In genomic region chr4:85250852-85251251, GRCh38 we compare ENCODE assay signal across 32 cellular contexts.
"Had no signal": no experiment of that assay in that cellular context is flagged by ENCODE, and none has a peak within 500 bp of the region (broad histone marks: within the 10 kb centered on the region; RNA-seq: fewer than 3 reads in every experiment).

No MANE protein-coding gene starts in this region.

- H3K4me1 ChIP-seq: ascending aorta had no signal

- H3K4me3 ChIP-seq: ascending aorta, cardiac muscle cell had no signal

- DNase-seq: activated CD4-positive, alpha-beta memory T cell treated with anti-CD3 and anti-CD28 coated beads, Interleukin-2, amount 10 ng/mL, durations not matched to agents 7 days and 5 days; activated CD4-positive, alpha-beta T cell treated with anti-CD3 and anti-CD28 coated beads for 1 hour; activated CD4-positive, alpha-beta T cell treated with anti-CD3 and anti-CD28 coated beads for 36 hours; activated CD4-positive, alpha-beta T cell treated with anti-CD3 and anti-CD28 coated beads for 48 hours; activated CD4-positive, alpha-beta T cell treated with anti-CD3 and anti-CD28 coated beads, Interleukin-2, amount 10 ng/mL, durations not matched to agents 7 days and 5 days; activated CD4-positive, alpha-beta T cell treated with anti-CD3 and anti-CD28 coated beads, Interleukin-2, amount 50 U/mL, for 48 hours; activated CD4-positive, CD25-positive, alpha-beta regulatory T cell; activated CD8-positive, alpha-beta memory T cell treated with anti-CD3 and anti-CD28 coated beads for 24 hours; activated CD8-positive, alpha-beta memory T cell treated with anti-CD3 and anti-CD28 coated beads, Interleukin-2, amount 10 ng/mL, durations not matched to agents 7 days and 5 days; activated CD8-positive, alpha-beta memory T cell treated with anti-CD3 and anti-CD28 coated beads, Interleukin-2, amount 50 U/mL, for 48 hours; activated CD8-positive, alpha-beta T cell treated with anti-CD3 and anti-CD28 coated beads, Interleukin-2, amount 10 ng/mL, durations not matched to agents 7 days and 5 days; activated effector memory CD4-positive, alpha-beta T cell treated with Interleukin-2 at 50 U/mL for 16 hours; activated gamma-delta T cell; activated naive CD4-positive, alpha-beta T cell treated with anti-CD3 and anti-CD28 coated beads, Interleukin-2, amount 10 ng/mL, durations not matched to agents 7 days and 5 days; activated naive CD4-positive, alpha-beta T cell treated with Interleukin-2 at 50 U/mL for 16 hours; activated naive CD8-positive, alpha-beta T cell treated with anti-CD3 and anti-CD28 coated beads, Interleukin-2, amount 10 ng/mL, durations not matched to agents 7 days and 5 days; activated naive CD8-positive, alpha-beta T cell treated with anti-CD3 and anti-CD28 coated beads, Interleukin-2, amount 50 U/mL, for 24 hours; activated T-cell treated with anti-CD3 and anti-CD28 coated beads, Interleukin-2, amount 50 U/mL, for 24 hours; activated T-cell treated with anti-CD3 and anti-CD28 coated beads, Interleukin-2, amount 50 U/mL, for 48 hours; amygdala; anterior cingulate cortex; caudate nucleus; cerebellar nuclear complex; T-helper 2 cell; T-helper 9 cell; WERI-Rb-1 had no signal

- FAIRE-seq: bronchial epithelial cell, TTC549 had no signal

- H3K27ac ChIP-seq: ascending aorta, cardiac muscle cell, WERI-Rb-1 had no signal

- H3K27me3 ChIP-seq: ascending aorta, cardiac muscle cell had no signal

- H3K36me3 ChIP-seq: ascending aorta, cardiac muscle cell, WERI-Rb-1 had no signal

- ATAC-seq: activated CD4-positive, alpha-beta T cell treated with anti-CD3 and anti-CD28 coated beads for 36 hours; activated CD4-positive, CD25-positive, alpha-beta regulatory T cell treated with anti-CD3 and anti-CD28 coated beads, Interleukin-2, amount 50 U/mL, for 24 hours; activated CD8-positive, alpha-beta memory T cell treated with anti-CD3 and anti-CD28 coated beads, Interleukin-2, amount 10 ng/mL, durations not matched to agents 7 days and 5 days; activated CD8-positive, alpha-beta T cell treated with anti-CD3 and anti-CD28 coated beads, Interleukin-2, amount 10 ng/mL, durations not matched to agents 7 days and 5 days; activated naive CD8-positive, alpha-beta T cell treated with anti-CD3 and anti-CD28 coated beads, Interleukin-2, amount 50 U/mL, for 24 hours; WTC11 had no signal
